ENCODE assay signal across 8 cellular contexts in genomic region chr10:3783721-3784432, GRCh38. TPM values are rescaled to one million over a fixed set of nuclear protein-coding genes. Genes with fewer than 3 reads are reported as not detected.
DNase-seq lines count a peak whose midpoint lies in the region; ATAC-seq and TF ChIP-seq lines count a peak whose summit lies in the region.

No MANE protein-coding gene starts in this region.

- peaks cover 0 to 37% (median 24%) of the 10 kb centered on the region in 9 donors for H3K36me3 ChIP-seq in heart right ventricle

- WGBS in adipose tissue, 3 donors, result 0% methylated on average over 22 of the region's 22 CpGs
- 0 to 1% methylated on average over 22 of the region's 22 CpGs for WGBS in heart right ventricle, 2 donors

- H3K27me3 ChIP-seq in heart right ventricle, result no peaks in the 10 kb centered on the region

- POLR2A ChIA-PET in HEK293T (lab: Yijun Ruan, JAX), result interaction anchor here (0.8 to 5.1 kb wide), 16 partner anchors 9 to 587 kb away, joined by 3 to 123 read pairs (median 7); no protein-coding TSS in a partner anchor

- peaks cover 0 to 1% (median 0%) of the 10 kb centered on the region in 11 donors for H3K9me3 ChIP-seq in heart right ventricle

- DNase-seq in AG10803 (ENCODE audit: low read depth) (peak; percentile 94), HEK293T (ENCODE audit: extremely low spot score) (no peak), NOMO-1 treated with dmso at 0.1 percent for 144 hours (lab: John Stamatoyannopoulos, UW; ENCODE audit: unreplicated experiment) (peak; percentile 64), heart right ventricle (peak; percentile 78 to 81), pons (ENCODE audit: low spot score) (peak; percentile 75), OCI-M2 (lab: John Stamatoyannopoulos, UW; ENCODE audit: unreplicated experiment) (no peak)

- TF ChIP-seq CTCF in AG10803 (conservative IDR thresholded peaks at IDR 0.05; ENCODE audit: low read length) (no peak), heart right ventricle (IDR thresholded peaks at IDR 0.05) (no peak)

- H3K4me1 ChIP-seq in heart right ventricle, result peaks cover 23 to 49% (median 41%) of the 10 kb centered on the region in 9 donors

- CTCF ChIA-PET in HEK293T (lab: Yijun Ruan, JAX), result interaction anchor here (0.9 kb wide), 1 partner anchor 390 kb away, joined by 3 read pairs; no protein-coding TSS in a partner anchor

- peak in 4 of 8 donors; percentile 9 to 20 (median 12) for ATAC-seq in heart right ventricle
- ATAC-seq in GM18907 (IDR thresholded peaks at IDR 0.05; ENCODE audit: unreplicated experiment), result no peak

- intact Hi-C loops in heart right ventricle (cut with DNase I), result loop anchor here in 8 of 10 donors (1.0 to 10.0 kb wide), 26 partner anchors 23 to 985 kb away; no protein-coding TSS in a partner anchor

- H3K4me3 ChIP-seq in AG10803 (ENCODE audit: low read length) (peak overlapping the region; percentile 97), heart right ventricle (peak overlapping the region; percentile 67 to 99 (median 94))

- H3K27ac ChIP-seq in adipose tissue (ENCODE audit: low read depth, low read length) (peak overlapping the region; percentile 100), heart right ventricle (peak overlapping the region; percentile 98 to 100 (median 100))

TF ChIP-seq in HEK293T, 16 proteins besides CTCF, POLR2A, EP300 and RAD21:
- TF ChIP-seq PKNOX1 (IDR thresholded peaks at IDR 0.05) (0 out of 2 replicates have a peak, but pooled peaks have one; percentile 18), LEF1 (IDR thresholded peaks at IDR 0.05; ENCODE audit: borderline replicate concordance) (no peak), ZNF384 (IDR thresholded peaks at IDR 0.05) (no peak), CTBP1 (IDR thresholded peaks at IDR 0.05; ENCODE audit: borderline replicate concordance) (peak; percentile 57; the same call in 1 of the 2 replicates), L3MBTL2 (conservative IDR thresholded peaks at IDR 0.05) (0 out of 2 replicates have a peak, but pooled peaks have one; percentile 17), SP1 (IDR thresholded peaks at IDR 0.05) (no peak)

RNA-seq across cellular contexts. Expression of gene KLF6, which starts 1.1 kb away (rescaled TPM):
- polyA plus RNA-seq in adipose tissue, result 100 to 1,000 TPM in 1 of 3 donors, 10 to 100 TPM in 2; 66.9 to 325 (median 73.8) TPM
- total RNA-seq in heart right ventricle, result 10 to 100 TPM; 40.4 to 90.5 (median 56.6) TPM
- 10 to 100 TPM; 22.1 to 34.1 TPM for polyA plus RNA-seq in heart right ventricle

Comparison
In these comparisons a context has a peak if more than half of its experiments do, and no peak if none do; other contexts are left out.
1. DNase-seq: peak in AG10803 (single experiment), NOMO-1 treated with dmso at 0.1 percent for 144 hours (single experiment), heart right ventricle (2 of 2) and pons (single experiment); none in HEK293T (single experiment) and OCI-M2 (single experiment).